ENCODE assay signal across 20 cellular contexts in the genomic region with DNA sequence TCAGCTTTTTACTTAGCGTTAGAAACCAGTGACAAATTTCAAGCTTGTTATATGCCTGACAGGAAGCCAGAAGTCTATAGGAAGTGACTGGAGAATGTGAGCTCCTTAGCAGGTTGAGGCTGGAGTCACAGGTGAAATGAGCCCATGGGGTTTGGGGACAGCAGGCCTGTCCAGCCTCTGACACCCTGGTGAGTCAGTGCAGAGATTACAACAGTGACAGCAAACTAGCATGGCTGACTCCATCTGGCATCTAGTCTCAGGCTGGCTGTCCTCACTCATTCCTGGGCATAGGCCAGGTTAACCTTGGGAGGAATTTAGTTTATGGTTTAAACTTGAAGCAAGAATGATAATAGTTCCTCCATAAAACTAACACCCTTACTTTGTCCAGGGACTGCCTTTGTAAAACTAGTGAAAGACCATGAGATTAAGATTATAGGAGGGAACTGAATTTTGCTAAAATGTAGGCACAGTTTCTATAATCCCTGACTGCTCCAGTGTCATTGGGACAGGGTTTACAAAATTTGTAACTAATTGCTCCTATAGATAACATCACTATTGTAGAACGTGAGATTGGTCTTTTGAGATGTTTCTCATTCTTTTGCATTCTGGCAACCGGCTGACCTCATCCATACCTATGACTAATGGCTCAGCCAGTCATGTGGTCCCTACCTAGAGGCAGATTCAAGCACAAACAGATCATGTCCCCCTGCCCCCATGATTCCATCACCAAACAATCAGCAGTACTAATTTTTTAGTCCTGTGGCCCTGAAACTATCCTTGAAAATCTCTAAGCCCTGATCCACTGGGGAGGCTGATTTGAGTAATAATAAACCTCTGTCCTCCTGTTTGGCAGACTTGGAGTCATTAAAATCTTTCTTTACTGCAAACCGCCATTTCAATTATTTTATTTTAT. TPM values are rescaled to one million over a fixed set of nuclear protein-coding genes. Genes with fewer than 3 reads are reported as not detected.
DNase-seq lines count a peak whose midpoint lies in the region; ATAC-seq, FAIRE-seq and TF ChIP-seq lines count a peak whose summit lies in the region.
"Not testable (repeated sequence)": the region's sequence is repeated elsewhere in the genome, so short reads cannot be mapped to it uniquely, and the experiment has no call there.
"Had no signal": no experiment of that assay in that cellular context is flagged by ENCODE, and none has a peak within 500 bp of the region (broad histone marks: within the 10 kb centered on the region; RNA-seq: fewer than 3 reads in every experiment).

No MANE protein-coding gene starts in this region.

- H4K5ac ChIP-seq in IMR-90 (ENCODE audit: low read depth, low read length) = peak overlapping the region; percentile 100

- TF ChIP-seq RAD21 in IMR-90 (IDR thresholded peaks at IDR 0.05; ENCODE audit: low read length); SK-N-SH (IDR thresholded peaks at IDR 0.05; ENCODE audit: low read length); K562 (CRISPR knock-in tag; conservative IDR thresholded peaks at IDR 0.05 in 1 of 2, IDR thresholded peaks at IDR 0.05 in 1 of 2): not testable (repeated sequence)

- H4K20me1 ChIP-seq in IMR-90 (ENCODE audit: insufficient read depth, low read length); SK-N-SH (ENCODE audit: insufficient read depth); K562 (replicated peaks; ENCODE audit: control insufficient read depth, insufficient read depth, low read length): not testable (repeated sequence)

- H3K27ac ChIP-seq in IMR-90 (ENCODE audit: insufficient read depth, low read length) (peak overlapping the region; percentile 98), SK-N-SH (ENCODE audit: low read depth in 2 of 2, low read length in 1 of 2) (peak overlapping the region; percentile 47 to 88; a peak in 3 of 4 replicates), sigmoid colon (peak overlapping the region; percentile 16 to 52 (median 36))
- not testable (repeated sequence) for H3K27ac ChIP-seq in K562 (ENCODE audit: extremely low read depth, low read depth, low read length)

- H2BK15ac ChIP-seq in IMR-90 (ENCODE audit: low read depth, low read length) = peak overlapping the region; percentile 93

- H3K9ac ChIP-seq in IMR-90 (ENCODE audit: low read depth, low read length) = peak overlapping the region; percentile 55; the same call in 1 of the 2 replicates
- peak overlapping the region; percentile 64; the same call in 1 of the 2 replicates for H3K9ac ChIP-seq in SK-N-SH
- H3K9ac ChIP-seq in K562 (ENCODE audit: insufficient read depth in 1 of 2, low read depth in 2 of 2, low read length in 2 of 2) = not testable (repeated sequence)

- peak overlapping the region; percentile 100 for H3K4ac ChIP-seq in IMR-90 (ENCODE audit: low read depth, low read length)

- H3K79me1 ChIP-seq in IMR-90 (ENCODE audit: low read depth in 1 of 2, low read length in 2 of 2) = not testable (repeated sequence)

- not testable (repeated sequence) for H3K4me2 ChIP-seq in IMR-90 (ENCODE audit: low read depth, low read length); K562 (ENCODE audit: insufficient read depth, low read length)
- H3K4me2 ChIP-seq in SK-N-SH = 0 out of 2 replicates have a peak overlapping the region, but pooled peaks have one; percentile 29

- DNase-seq in AG08395 (ENCODE audit: low spot score) (peak; percentile 39), G401 (ENCODE audit: low spot score) (peak; percentile 56), IMR-90 (peak; percentile 88), iris pigment epithelial cell (ENCODE audit: low read depth) (peak; percentile 84)
- not testable (repeated sequence) for DNase-seq in SK-N-SH; K562 (ENCODE audit: extremely low read depth in 1 of 4, low spot score in 3 of 4); sigmoid colon

- not testable (repeated sequence) for TF ChIP-seq EP300 in SK-N-SH (IDR thresholded peaks at IDR 0.05; ENCODE audit: borderline replicate concordance in 1 of 2, low read depth in 1 of 2, low read length in 1 of 2); K562 (IDR thresholded peaks at IDR 0.05; ENCODE audit: low read length); sigmoid colon (IDR thresholded peaks at IDR 0.05)

- in situ Hi-C loops in G401 (cut with HindIII; ENCODE audit: low sequenced_read_pairs); IMR-90 (cut with MboI; ENCODE audit: low sequenced_read_pairs); K562 (cut with MboI): not testable (repeated sequence)

- H2BK20ac ChIP-seq in IMR-90 (ENCODE audit: low read depth, low read length) = peak overlapping the region; percentile 96

- not testable (repeated sequence) for FAIRE-seq in K562 (lab: Jason Lieb, UNC)

- CTCF ChIA-PET in IMR-90 (lab: Yijun Ruan, JAX); SK-N-SH (lab: Yijun Ruan, JAX); K562 (lab: Yijun Ruan, JAX; ENCODE audit: low intra/inter-chr PET ratio): not testable (repeated sequence)

- peak overlapping the region; percentile 73 to 100 for H4K8ac ChIP-seq in IMR-90 (ENCODE audit: low read depth in 2 of 2, low read length in 2 of 2)

- H2AK9ac ChIP-seq in IMR-90 (replicated peaks; ENCODE audit: low read depth, low read length, poor library complexity) = not testable (repeated sequence)

- not testable (repeated sequence) for H3K79me2 ChIP-seq in SK-N-SH (ENCODE audit: insufficient read depth); K562 (ENCODE audit: control insufficient read depth, insufficient read depth, low read length)

- H3K27me3 ChIP-seq in IMR-90 (ENCODE audit: control insufficient read depth, insufficient read depth, low read length); SK-N-SH (ENCODE audit: insufficient read depth); K562 (ENCODE audit: control insufficient read depth in 2 of 2, insufficient read depth in 2 of 2, low read length in 2 of 2); sigmoid colon: not testable (repeated sequence)

- not testable (repeated sequence) for BruUV-seq in IMR-90 (replicated peaks; lab: Mats Ljungman, UMichigan); K562 (replicated peaks; lab: Mats Ljungman, UMichigan)

- peak overlapping the region; percentile 91 for H4K91ac ChIP-seq in IMR-90 (ENCODE audit: insufficient read depth, low read depth, low read length)

- peak overlapping the region; percentile 98 for H3K14ac ChIP-seq in IMR-90 (replicated peaks; ENCODE audit: low read depth, low read length)

- not testable (repeated sequence) for H3K36me3 ChIP-seq in IMR-90 (ENCODE audit: control insufficient read depth, insufficient read depth, low read length); SK-N-SH (replicated peaks in 1 of 2; ENCODE audit: control insufficient read depth in 1 of 2, insufficient read depth in 2 of 2, low read length in 1 of 2); K562 (ENCODE audit: control insufficient read depth, insufficient read depth, low read length); sigmoid colon

- peaks cover 17% of the 10 kb centered on the region for H3K9me1 ChIP-seq in IMR-90 (ENCODE audit: insufficient read depth, low read length)
- not testable (repeated sequence) for H3K9me1 ChIP-seq in K562 (ENCODE audit: control insufficient read depth, insufficient read depth, low read length)

- H2BK120ac ChIP-seq in IMR-90 (ENCODE audit: low read depth, low read length) = peak overlapping the region; percentile 100

- POLR2A ChIA-PET in IMR-90 (lab: Charles Lee; ENCODE audit: unreplicated experiment); SK-N-SH (lab: Yijun Ruan, JAX); K562 (lab: Yijun Ruan, JAX): not testable (repeated sequence)

- no CpG with 5 or more reads among the region's 4 CpGs for WGBS in IMR-90 (ENCODE audit: extremely low coverage in 2 of 2, insufficient read length in 1 of 2), 2 experiments
- WGBS in SK-N-SH (ENCODE audit: low lambda C conversion rate) = 21% methylated on average over 4 of the region's 4 CpGs
- 5% methylated on average over 3 of the region's 4 CpGs for WGBS in K562 (ENCODE audit: insufficient coverage, low coverage, missing lambda C conversion rate)
- WGBS in sigmoid colon, 2 donors = 56 to 77% methylated on average over 4 of the region's 4 CpGs

- H2AFZ ChIP-seq in IMR-90 (replicated peaks; ENCODE audit: low read length, poor library complexity); K562 (ENCODE audit: low read depth, low read length): not testable (repeated sequence)
- H2AFZ ChIP-seq in SK-N-SH (ENCODE audit: low read depth) = peak overlapping the region; percentile 36; the same call in 1 of the 2 replicates

- TF ChIP-seq CTCF in IMR-90 (conservative IDR thresholded peaks at IDR 0.05; ENCODE audit: low read depth, low read length); SK-N-SH (IDR thresholded peaks at IDR 0.05); K562 (IDR thresholded peaks at IDR 0.05 in 2 of 3, conservative IDR thresholded peaks at IDR 0.05 in 1 of 3; ENCODE audit: insufficient read depth in 2 of 3, low read depth in 1 of 3, low read length in 3 of 3); sigmoid colon (IDR thresholded peaks at IDR 0.05): not testable (repeated sequence)

- H3K4me1 ChIP-seq in IMR-90 (ENCODE audit: control insufficient read depth, insufficient read depth, low read length) (peaks cover 17% of the 10 kb centered on the region), SK-N-SH (ENCODE audit: control insufficient read depth in 1 of 2, insufficient read depth in 2 of 2, low read depth in 1 of 2, low read length in 1 of 2) (peaks cover 0 to 18% of the 10 kb centered on the region in 2 experiments; a peak in 1 of 4 replicates), sigmoid colon (peaks cover 0 to 29% (median 19%) of the 10 kb centered on the region in 4 donors)
- not testable (repeated sequence) for H3K4me1 ChIP-seq in K562 (replicated peaks in 1 of 2; ENCODE audit: control insufficient read depth in 2 of 2, insufficient read depth in 2 of 2, low read length in 2 of 2)

- not testable (repeated sequence) for TF ChIP-seq POLR2A in IMR-90 (IDR thresholded peaks at IDR 0.05; ENCODE audit: low read depth, low read length); K562 (conservative IDR thresholded peaks at IDR 0.05); sigmoid colon (IDR thresholded peaks at IDR 0.05)

- H2BK5ac ChIP-seq in IMR-90 (ENCODE audit: low read depth, low read length, poor library complexity, severe bottlenecking) = peak overlapping the region; percentile 100

- intact Hi-C loops in IMR-90 (cut with micrococcal nuclease) = loop anchor here (1.0 kb wide), 1 partner anchor 24 kb away; no protein-coding TSS in a partner anchor
- intact Hi-C loops in K562 (cut with micrococcal nuclease); sigmoid colon (cut with DNase I): not testable (repeated sequence)

- peak overlapping the region; percentile 100 for H3K23ac ChIP-seq in IMR-90 (ENCODE audit: low read depth, low read length)

- H3K9me3 ChIP-seq in IMR-90 (ENCODE audit: control insufficient read depth, insufficient read depth, low read length); SK-N-SH; K562 (replicated peaks; ENCODE audit: control insufficient read depth, insufficient read depth, low read depth, low read length); sigmoid colon: not testable (repeated sequence)

- H3K9me2 ChIP-seq in SK-N-SH = not testable (repeated sequence)

- H3K56ac ChIP-seq in IMR-90 (ENCODE audit: extremely low read depth, insufficient read depth, low read length) = peak overlapping the region; percentile 97

- H2AK5ac ChIP-seq in IMR-90 (ENCODE audit: low read depth, low read length) = peak overlapping the region; percentile 87

- not testable (repeated sequence) for ATAC-seq in IMR-90 (ENCODE audit: low read depth); K562
- peak; percentile 74 for ATAC-seq in esophagus mucosa

- peak overlapping the region; percentile 99; the same call in 1 of the 2 replicates for H3K18ac ChIP-seq in IMR-90 (ENCODE audit: low read depth, low read length)

- peaks cover 20% of the 10 kb centered on the region for H3F3A ChIP-seq in SK-N-SH (replicated peaks; ENCODE audit: insufficient read depth)

- H3K4me3 ChIP-seq in IMR-90 (ENCODE audit: insufficient read depth, low read depth, low read length); SK-N-SH (ENCODE audit: low read depth in 2 of 2, low read length in 1 of 2); K562; sigmoid colon: not testable (repeated sequence)

- dilution Hi-C loops in IMR-90 (cut with HindIII; ENCODE audit: low sequenced_read_pairs, unreplicated experiment) = not testable (repeated sequence)

RNA-seq across cellular contexts. Expression of gene PSG1, which starts 4.4 kb away (rescaled TPM):
- 15.0 and 27.1 TPM in 2 replicates for total RNA-seq in G401 (2014; rRNA removed; shearing (Covaris generic))
- 0.90 and 1.1 TPM in 2 replicates for total RNA-seq in IMR-90 (2012; rRNA removed)
- 2.5 and 2.7 TPM in 2 replicates for polyA plus RNA-seq in IMR-90 (2012; rRNA removed)
- polyA plus RNA-seq in IMR-90 (2012; cell fraction: cytosol; rRNA removed) = 1.6 and 1.9 TPM in 2 replicates
- 0.62 and 2.6 TPM in 2 replicates for polyA plus RNA-seq in IMR-90 (2012; cell fraction: nucleus; rRNA removed; ENCODE audit: low replicate concordance)
- polyA plus RNA-seq in SK-N-SH (2012; rRNA removed) = 0.18 and 0.19 TPM in 2 replicates
- 0.12 and 0.14 TPM in 2 replicates for polyA plus RNA-seq in SK-N-SH (2012; cell fraction: cytosol; rRNA removed)
- 0.09 and 0.48 TPM in 2 replicates for polyA plus RNA-seq in SK-N-SH (2012; cell fraction: nucleus; rRNA removed)
- not detected in 2 replicates for total RNA-seq in K562 (2011; cell fraction: chromatin; rRNA removed; ENCODE audit: low replicate concordance)
- not detected in 2 replicates for total RNA-seq in K562 (2011; cell fraction: nucleolus; rRNA removed)
- total RNA-seq in K562 (2011; cell fraction: nucleoplasm; rRNA removed) = not detected in 2 replicates
- total RNA-seq in K562 (2014; rRNA removed) = not detected in 2 replicates
- total RNA-seq in K562 (2014; rRNA removed; fragmentation: Illumina TruSeq; extraction: Trizol) = not detected in 2 replicates
- not detected in 2 replicates for total RNA-seq in K562 (2015; rRNA removed; fragmentation: Illumina TruSeq; extraction: Trizol)
- not detected in 2 replicates for total RNA-seq in K562 (2021)
- not detected in 2 replicates for polyA plus RNA-seq in K562 (2011; rRNA removed)
- polyA plus RNA-seq in K562 (2011; cell fraction: cytosol; rRNA removed) = not detected in 2 replicates
- not detected in 2 replicates for polyA plus RNA-seq in K562 (2011; cell fraction: nucleus; rRNA removed)
- not detected in 2 replicates for polyA plus RNA-seq in K562 (2012)
- not detected in 2 replicates for polyA plus RNA-seq in K562 (2014; fragmentation: Illumina TruSeq; extraction: Trizol)
- not detected for polyA plus RNA-seq in K562 (2014; fragmentation: Nextera tagmentation; extraction: Ambion mirVana)
- polyA plus RNA-seq in K562 (2014; rRNA removed) = not detected in 2 replicates
- polyA minus RNA-seq in K562 (2011; rRNA and poly(A)+ RNA removed) = not detected in 2 replicates
- polyA minus RNA-seq in K562 (2011; cell fraction: cytosol; rRNA and poly(A)+ RNA removed) = not detected in 2 replicates
- not detected in 2 replicates for polyA minus RNA-seq in K562 (2011; cell fraction: nucleus; rRNA and poly(A)+ RNA removed)
- total RNA-seq in esophagus mucosa = not detected
- total RNA-seq in sigmoid colon = not detected
- polyA plus RNA-seq in sigmoid colon = not detected
- total RNA-seq: activated CD8-positive, alpha-beta T cell treated with anti-CD3 and anti-CD28 coated beads for 36 hours; body of pancreas; CD4-positive, alpha-beta memory T cell; colonic mucosa; GM12878; left lung; natural killer cell; NCI-H460; OCI-LY7; osteocyte; suprapubic skin; urinary bladder had no signal
- polyA plus RNA-seq: CD4-positive, alpha-beta memory T cell; GM12878; urinary bladder had no signal

RNA-seq across cellular contexts. Expression of gene PSG6, which starts 42.5 kb away (rescaled TPM):
- 6.1 and 20.4 TPM in 2 replicates for total RNA-seq in G401 (2014; rRNA removed; shearing (Covaris generic))
- total RNA-seq in IMR-90 (2012; rRNA removed) (0.18 TPM in 1 of 2 replicates, not detected in the other), K562 (2014; rRNA removed) (not detected in 2 replicates), K562 (2014; rRNA removed; fragmentation: Illumina TruSeq; extraction: Trizol) (not detected in 2 replicates), K562 (2015; rRNA removed; fragmentation: Illumina TruSeq; extraction: Trizol) (not detected in 2 replicates), K562 (2021) (not detected in 2 replicates), esophagus mucosa (not detected), sigmoid colon (not detected)
- polyA plus RNA-seq in IMR-90 (2012; rRNA removed) (0.07 TPM in 1 of 2 replicates, not detected in the other), SK-N-SH (2012; rRNA removed) (0.05 TPM in 1 of 2 replicates, not detected in the other), K562 (2011; rRNA removed) (not detected in 2 replicates), K562 (2014; fragmentation: Illumina TruSeq; extraction: Trizol) (not detected in 2 replicates), K562 (2014; fragmentation: Nextera tagmentation; extraction: Ambion mirVana) (not detected), K562 (2014; rRNA removed) (not detected in 2 replicates), sigmoid colon (not detected)
- polyA plus RNA-seq in IMR-90 (2012; cell fraction: cytosol; rRNA removed) = 0.05 TPM in 1 of 2 replicates, not detected in the other
- polyA plus RNA-seq in IMR-90 (2012; cell fraction: nucleus; rRNA removed; ENCODE audit: low replicate concordance) = not detected in 2 replicates
- not detected in 2 replicates for polyA plus RNA-seq in SK-N-SH (2012; cell fraction: cytosol; rRNA removed)
- polyA plus RNA-seq in SK-N-SH (2012; cell fraction: nucleus; rRNA removed) = 0.06 and 0.07 TPM in 2 replicates
- total RNA-seq in K562 (2011; cell fraction: chromatin; rRNA removed; ENCODE audit: low replicate concordance) = not detected in 2 replicates
- not detected in 2 replicates for total RNA-seq in K562 (2011; cell fraction: nucleolus; rRNA removed)
- not detected in 2 replicates for total RNA-seq in K562 (2011; cell fraction: nucleoplasm; rRNA removed)
- not detected in 2 replicates for polyA plus RNA-seq in K562 (2011; cell fraction: cytosol; rRNA removed)
- not detected in 2 replicates for polyA plus RNA-seq in K562 (2011; cell fraction: nucleus; rRNA removed)
- not detected in 2 replicates for polyA plus RNA-seq in K562 (2012)
- not detected in 2 replicates for polyA minus RNA-seq in K562 (2011; rRNA and poly(A)+ RNA removed)
- not detected in 2 replicates for polyA minus RNA-seq in K562 (2011; cell fraction: cytosol; rRNA and poly(A)+ RNA removed)
- polyA minus RNA-seq in K562 (2011; cell fraction: nucleus; rRNA and poly(A)+ RNA removed) = not detected in 2 replicates
- total RNA-seq: activated CD8-positive, alpha-beta T cell treated with anti-CD3 and anti-CD28 coated beads for 36 hours; body of pancreas; CD4-positive, alpha-beta memory T cell; colonic mucosa; GM12878; left lung; natural killer cell; NCI-H460; osteocyte; suprapubic skin; urinary bladder had no signal
- polyA plus RNA-seq: CD4-positive, alpha-beta memory T cell; GM12878; urinary bladder had no signal
